8 cellular contexts compared by ENCODE assay signal in genomic region chrX:48676893-48677270, GRCh38. TPM values are rescaled to one million over a fixed set of nuclear protein-coding genes. Genes with fewer than 3 reads are reported as not detected.
A peak's percentile ranks its signal among the peaks of the same experiment; 100 is the strongest.
DNase-seq lines count a peak whose midpoint lies in the region; ATAC-seq lines count a peak whose summit lies in the region.

No MANE protein-coding gene starts in this region.

- H3K9ac ChIP-seq in adipocyte (ENCODE audit: low read length) (peak overlapping the region; percentile 85), iPS-15b (ENCODE audit: low read depth, low read length) (peak overlapping the region; percentile 73)

- H3K36me3 ChIP-seq in adipocyte (ENCODE audit: control insufficient read depth, insufficient read depth, low read length, severe bottlenecking) (no peaks in the 10 kb centered on the region), iPS-15b (ENCODE audit: control insufficient read depth, insufficient read depth, low read length) (no peaks in the 10 kb centered on the region)

- ATAC-seq in activated T-cell treated with anti-CD3 and anti-CD28 coated beads, Interleukin-2, amount 50 U/mL, for 4 hours: peak; percentile 10 to 25
- ATAC-seq in stimulated activated naive B cell treated with anti-CD40 and anti-IgM and Interleukin-4, amounts not matched to agents 10 μg/mL and 1 μg/mL and 100 μg/mL, for 72 hours (replicated peaks): peak; percentile 23 to 26

- H3K27me3 ChIP-seq in adipocyte (replicated peaks; ENCODE audit: control insufficient read depth, insufficient read depth, low read length) (no peaks in the 10 kb centered on the region), iPS-15b (ENCODE audit: control insufficient read depth, insufficient read depth, low read length) (no peaks in the 10 kb centered on the region)

- no peaks in the 10 kb centered on the region for H3K36me3 Mint-ChIP-seq in activated T-cell treated with anti-CD3 and anti-CD28 coated beads, Interleukin-2, amount 50 U/mL, for 4 hours (ENCODE audit: insufficient read depth)
- peaks cover 0 to 2% of the 10 kb centered on the region in 2 donors for H3K36me3 Mint-ChIP-seq in stimulated activated naive B cell treated with anti-CD40 and anti-IgM and Interleukin-4, amounts not matched to agents 10 μg/mL and 1 μg/mL and 100 μg/mL, for 72 hours

- no peaks in the 10 kb centered on the region for H3K27me3 Mint-ChIP-seq in activated T-cell treated with anti-CD3 and anti-CD28 coated beads, Interleukin-2, amount 50 U/mL, for 4 hours (ENCODE audit: low read depth)
- no peaks in the 10 kb centered on the region for H3K27me3 Mint-ChIP-seq in stimulated activated naive B cell treated with anti-CD40 and anti-IgM and Interleukin-4, amounts not matched to agents 10 μg/mL and 1 μg/mL and 100 μg/mL, for 72 hours

- H3K9me3 Mint-ChIP-seq in activated T-cell treated with anti-CD3 and anti-CD28 coated beads, Interleukin-2, amount 50 U/mL, for 4 hours: no peaks in the 10 kb centered on the region
- H3K9me3 Mint-ChIP-seq in stimulated activated naive B cell treated with anti-CD40 and anti-IgM and Interleukin-4, amounts not matched to agents 10 μg/mL and 1 μg/mL and 100 μg/mL, for 72 hours: peaks cover 0 to 1% of the 10 kb centered on the region in 2 donors

- H3K4me3 Mint-ChIP-seq in activated T-cell treated with anti-CD3 and anti-CD28 coated beads, Interleukin-2, amount 50 U/mL, for 4 hours: peak overlapping the region; percentile 89
- peak overlapping the region; percentile 82 to 93 for H3K4me3 Mint-ChIP-seq in stimulated activated naive B cell treated with anti-CD40 and anti-IgM and Interleukin-4, amounts not matched to agents 10 μg/mL and 1 μg/mL and 100 μg/mL, for 72 hours

- H3K4me1 Mint-ChIP-seq in activated T-cell treated with anti-CD3 and anti-CD28 coated beads, Interleukin-2, amount 50 U/mL, for 4 hours (ENCODE audit: low read depth): peaks cover 17% of the 10 kb centered on the region
- peaks cover 12 to 33% of the 10 kb centered on the region in 2 donors for H3K4me1 Mint-ChIP-seq in stimulated activated naive B cell treated with anti-CD40 and anti-IgM and Interleukin-4, amounts not matched to agents 10 μg/mL and 1 μg/mL and 100 μg/mL, for 72 hours

- H3K4me3 ChIP-seq in adipocyte (ENCODE audit: low read length): peak overlapping the region; percentile 86
- H3K4me3 ChIP-seq in iPS-15b (ENCODE audit: low read depth, low read length): peak overlapping the region; percentile 79

- H3K9me3 ChIP-seq in adipocyte (ENCODE audit: control insufficient read depth, low read length) (no peaks in the 10 kb centered on the region), iPS-15b (ENCODE audit: control insufficient read depth, insufficient read depth, low read length) (no peaks in the 10 kb centered on the region)

- peak overlapping the region; percentile 96 for H3K27ac Mint-ChIP-seq in stimulated activated naive B cell treated with anti-CD40 and anti-IgM and Interleukin-4, amounts not matched to agents 10 μg/mL and 1 μg/mL and 100 μg/mL, for 72 hours

- DNase-seq in activated T-cell treated with anti-CD3 and anti-CD28 coated beads, Interleukin-2, amount 50 U/mL, for 4 hours: no peak
- no peak for DNase-seq in activated T-cell treated with anti-CD3 and anti-CD28 coated beads, Interleukin-2, amount 50 U/mL, for 1 hour
- DNase-seq in HT-29 (ENCODE audit: low spot score) (peak; percentile 34), adipocyte (ENCODE audit: low read depth) (no peak), amniotic stem cell (lab: John Stamatoyannopoulos, UW) (no peak), NCI-H1694 treated with DMSO at 0.1 percent for 48 hours (lab: John Stamatoyannopoulos, UW) (no peak)
- DNase-seq in stimulated activated naive B cell treated with anti-CD40 and anti-IgM and Interleukin-4, amounts not matched to agents 10 μg/mL and 1 μg/mL and 100 μg/mL, for 72 hours: no peak

- H3K4me1 ChIP-seq in adipocyte (ENCODE audit: control insufficient read depth, insufficient read depth, low read length): peaks cover 5% of the 10 kb centered on the region
- H3K4me1 ChIP-seq in iPS-15b (ENCODE audit: control insufficient read depth, insufficient read depth, low read length): no peaks in the 10 kb centered on the region

RNA-seq across cellular contexts. Expression of gene WAS, which starts 6.7 kb away (rescaled TPM):
- total RNA-seq in activated T-cell treated with anti-CD3 and anti-CD28 coated beads, Interleukin-2, amount 50 U/mL, for 4 hours: 10 to 100 TPM; 83.3 to 86.5 (median 86.2) TPM
- 0.15 and 0.50 TPM in 2 replicates for total RNA-seq in HT-29 (2014; rRNA removed; shearing (Covaris generic))

RNA-seq across cellular contexts. Expression of gene SUV39H1, which starts 19.7 kb away (rescaled TPM):
- 10 to 100 TPM; 21.2 to 25.5 (median 23.2) TPM for total RNA-seq in activated T-cell treated with anti-CD3 and anti-CD28 coated beads, Interleukin-2, amount 50 U/mL, for 4 hours
- 25.3 and 26.2 TPM in 2 replicates for total RNA-seq in HT-29 (2014; rRNA removed; shearing (Covaris generic))

Comparison
In these comparisons a context has a peak if more than half of its experiments do, and no peak if none do; other contexts are left out.
1. RNA of gene WAS, which starts 6.7 kb away (total RNA-seq): 83.3 to 86.5 TPM in activated T-cell treated with anti-CD3 and anti-CD28 coated beads, Interleukin-2, amount 50 U/mL, for 4 hours; 0.15 to 0.50 TPM in HT-29; every median in the first group is over 10 times any median in the second.